In the genomic region with DNA sequence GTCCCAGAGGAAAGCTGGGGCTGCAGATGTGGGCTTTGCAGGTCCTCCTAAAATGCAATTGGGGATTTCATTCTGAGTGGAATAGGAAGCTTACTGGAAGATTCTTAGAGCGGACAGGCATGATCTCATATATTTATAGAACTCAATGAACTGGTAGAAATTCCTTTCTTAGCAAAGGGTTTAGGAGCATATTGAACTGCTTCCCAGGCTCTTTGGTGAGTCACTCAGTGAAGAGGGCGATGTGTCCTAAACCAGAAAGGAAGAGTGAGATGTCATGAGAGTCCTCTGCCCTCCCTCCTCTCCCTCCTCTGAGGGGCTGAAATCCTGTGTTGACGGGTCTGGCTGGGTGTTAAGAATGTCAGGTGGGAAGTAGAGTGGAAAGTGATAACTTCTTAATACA, we compare ENCODE assay signal across 20 cellular contexts. TPM values are rescaled to one million over a fixed set of nuclear protein-coding genes. Genes with fewer than 3 reads are reported as not detected.
A peak's percentile ranks its signal among the peaks of the same experiment; 100 is the strongest.
DNase-seq lines count a peak whose midpoint lies in the region; ATAC-seq, FAIRE-seq and TF ChIP-seq lines count a peak whose summit lies in the region.
"Had no signal": no experiment of that assay in that cellular context is flagged by ENCODE, and none has a peak within 500 bp of the region (broad histone marks: within the 10 kb centered on the region; RNA-seq: fewer than 3 reads in every experiment).

No MANE protein-coding gene starts in this region.

- no peak for TF ChIP-seq EP300 in esophagus muscularis mucosa (IDR thresholded peaks at IDR 0.05)

- no peak for ATAC-seq in HG02642 (IDR thresholded peaks at IDR 0.05; ENCODE audit: poor library complexity, unreplicated experiment)
- no peak for ATAC-seq in esophagus mucosa
- ATAC-seq: stimulated activated naive B cell treated with anti-CD40 and anti-IgM and Interleukin-4, amounts not matched to agents 10 μg/mL and 1 μg/mL and 100 μg/mL, for 72 hours; T-helper 17 cell had no signal

- H3K27ac ChIP-seq in esophagus muscularis mucosa (replicated peaks in 1 of 4): peak overlapping the region; percentile 30 to 73 (median 50)
- H3K27ac ChIP-seq: adrenal gland had no signal

- H3K36me3 ChIP-seq in esophagus muscularis mucosa: no peaks in the 10 kb centered on the region
- H3K36me3 ChIP-seq: adrenal gland had no signal

- TF ChIP-seq POLR2A in esophagus muscularis mucosa (IDR thresholded peaks at IDR 0.05; ENCODE audit: low read depth): no peak

- no peak for FAIRE-seq in urothelium cell line (lab: Jason Lieb, UNC)
- FAIRE-seq: endothelial cell of umbilical vein had no signal

- peaks cover 6 to 58% (median 52%) of the 10 kb centered on the region in 4 donors for H3K4me1 ChIP-seq in esophagus muscularis mucosa
- H3K4me1 ChIP-seq: adrenal gland had no signal

- no peaks in the 10 kb centered on the region for H3K9me3 ChIP-seq in esophagus muscularis mucosa
- H3K9me3 ChIP-seq: adrenal gland had no signal

- H3K27me3 ChIP-seq in esophagus muscularis mucosa: no peaks in the 10 kb centered on the region
- H3K27me3 ChIP-seq: adrenal gland had no signal

- DNase-seq in HT1080 (ENCODE audit: low read depth) (peak; percentile 63), esophagus muscularis mucosa (ENCODE audit: extremely low spot score) (peak; percentile 37), kidney tubule cell (ENCODE audit: low spot score) (peak; percentile 84), urothelium cell line (ENCODE audit: low spot score) (peak; percentile 13), SKM-1 (lab: John Stamatoyannopoulos, UW; ENCODE audit: unreplicated experiment) (no peak), DMS 273 treated with DMSO at 0.1 percent for 48 hours (lab: John Stamatoyannopoulos, UW) (no peak)
- DNase-seq: activated CD4-positive, CD25-positive, alpha-beta regulatory T cell; adrenal gland; DMS79 treated with DMSO at 0.1 percent for 48 hours; naive B cell; NCI-H146; NCI-H226; posterior cingulate gyrus; Right ventricle myocardium superior; stimulated activated naive B cell treated with anti-CD40 and anti-IgM and Interleukin-4, amounts not matched to agents 10 μg/mL and 1 μg/mL and 100 μg/mL, for 72 hours; T-helper 17 cell had no signal

- intact Hi-C loops in esophagus muscularis mucosa (cut with DNase I): no loop called here

- no peak overlapping the region for H3K4me3 ChIP-seq in esophagus muscularis mucosa
- H3K4me3 ChIP-seq: adrenal gland, coronary artery had no signal

- TF ChIP-seq CTCF in esophagus muscularis mucosa (IDR thresholded peaks at IDR 0.05): no peak

- 45% methylated on average over 3 of the region's 3 CpGs for WGBS in esophagus muscularis mucosa

RNA-seq across cellular contexts. Expression of a gene that starts 26.3 kb away (rescaled TPM):
- 0.11 and 0.37 TPM in 2 replicates for total RNA-seq in HT1080 (2014; rRNA removed; shearing (Covaris generic))
- 0.33 and 0.68 TPM in 2 replicates for polyA plus RNA-seq in HT1080 (2015; cell fraction: cytosol; rRNA removed)
- 0.61 and 0.98 TPM in 2 replicates for polyA plus RNA-seq in HT1080 (2015; cell fraction: nucleus; rRNA removed)
- total RNA-seq in esophagus muscularis mucosa (10 to 100 TPM; 10.9 to 20.9 (median 14.3) TPM), esophagus mucosa (6.1 TPM)

Comparison
In these comparisons a context has a peak if more than half of its experiments do, and no peak if none do; other contexts are left out.
1. DNase-seq: peak in HT1080 (single experiment), esophagus muscularis mucosa (single experiment), kidney tubule cell (single experiment) and urothelium cell line (single experiment); none in SKM-1 (single experiment) and DMS 273 treated with DMSO at 0.1 percent for 48 hours (single experiment).